In the genomic region with DNA sequence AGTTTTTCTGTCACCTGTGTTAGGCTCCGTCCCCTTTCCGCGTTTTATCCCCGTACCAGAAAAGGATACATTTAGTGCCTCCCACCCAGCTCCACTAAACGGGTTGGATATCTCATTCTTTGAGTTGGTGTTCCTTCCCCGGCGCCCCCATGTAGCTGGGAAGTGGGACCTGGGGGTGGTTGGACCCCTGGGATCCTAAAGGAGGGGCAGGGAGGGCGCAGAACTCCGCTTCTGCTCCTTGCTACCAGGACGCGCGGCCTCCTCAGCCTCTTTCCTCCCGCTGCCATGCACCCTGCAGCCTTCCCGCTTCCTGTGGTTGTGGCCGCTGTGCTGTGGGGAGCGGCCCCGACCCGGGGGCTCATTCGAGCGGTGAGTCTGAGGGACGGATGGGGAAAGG, we compare ENCODE assay signal across 8 cellular contexts. TPM values are rescaled to one million over a fixed set of nuclear protein-coding genes. Genes with fewer than 3 reads are reported as not detected.
A peak's percentile ranks its signal among the peaks of the same experiment; 100 is the strongest.
DNase-seq lines count a peak whose midpoint lies in the region; ATAC-seq, FAIRE-seq and TF ChIP-seq lines count a peak whose summit lies in the region.

No MANE protein-coding gene starts in this region.

- H3K4me3 ChIP-seq in ACC112 (ENCODE audit: low read depth, low read length) (peak overlapping the region; percentile 87), Karpas-422 (ENCODE audit: low read length) (peak overlapping the region; percentile 78), iPS-11a (ENCODE audit: low read depth, low read length) (peak overlapping the region; percentile 95)

- H3K79me2 ChIP-seq in ACC112 (ENCODE audit: control insufficient read depth, insufficient read depth, low read length, unreplicated experiment) (peaks cover 63% of the 10 kb centered on the region), Karpas-422 (ENCODE audit: low read length) (peaks cover 60% of the 10 kb centered on the region)

- FAIRE-seq in D721Med (lab: Jason Lieb, UNC), result no peak

- H3K4me1 Mint-ChIP-seq in activated naive CD4-positive, alpha-beta T cell treated with anti-CD3 and anti-CD28 coated beads, Interleukin-2, amount 10 ng/mL, durations not matched to agents 7 days and 5 days, result peaks cover 66% of the 10 kb centered on the region
- peaks cover 74% of the 10 kb centered on the region for H3K4me1 Mint-ChIP-seq in stimulated activated effector memory CD8-positive, alpha-beta T cell treated with anti-CD3 and anti-CD28 coated beads, Interleukin-12 subunit alpha, Interleukin-12 subunit beta, amount 100 ng/mL, for 72 hours

- H4K20me1 ChIP-seq in Karpas-422 (ENCODE audit: insufficient read depth, low read depth, low read length), result peaks cover 11% of the 10 kb centered on the region; the same call in 1 of the 2 replicates

- peak; percentile 74 for DNase-seq in Karpas-422
- peak; percentile 71 for DNase-seq in activated naive CD4-positive, alpha-beta T cell treated with anti-CD3 and anti-CD28 coated beads, Interleukin-2, amount 10 ng/mL, durations not matched to agents 7 days and 5 days
- DNase-seq in stimulated activated effector memory CD8-positive, alpha-beta T cell treated with anti-CD3 and anti-CD28 coated beads, Interleukin-12 subunit alpha, Interleukin-12 subunit beta, amount 100 ng/mL, for 72 hours (ENCODE audit: low spot score in 2 of 2), result peak in 1 of 2 donors; percentile 77
- DNase-seq in D721Med (ENCODE audit: insufficient read length, low spot score), result no peak
- DNase-seq in GOT3 (lab: John Stamatoyannopoulos, UW), result no peak

- ATAC-seq in stimulated activated effector memory CD8-positive, alpha-beta T cell treated with anti-CD3 and anti-CD28 coated beads, Interleukin-12 subunit alpha, Interleukin-12 subunit beta, amount 100 ng/mL, for 72 hours, result no peak
- no peak for ATAC-seq in GM21360 (IDR thresholded peaks at IDR 0.05; ENCODE audit: unreplicated experiment)

- H3K4me2 ChIP-seq in Karpas-422 (ENCODE audit: low read depth, low read length, poor library complexity, severe bottlenecking), result peak overlapping the region; percentile 94

- peaks cover 4% of the 10 kb centered on the region for H3K27me3 Mint-ChIP-seq in activated naive CD4-positive, alpha-beta T cell treated with anti-CD3 and anti-CD28 coated beads, Interleukin-2, amount 10 ng/mL, durations not matched to agents 7 days and 5 days

- H3K27ac Mint-ChIP-seq in activated naive CD4-positive, alpha-beta T cell treated with anti-CD3 and anti-CD28 coated beads, Interleukin-2, amount 10 ng/mL, durations not matched to agents 7 days and 5 days, result peak overlapping the region; percentile 98
- peak overlapping the region; percentile 99 for H3K27ac Mint-ChIP-seq in stimulated activated effector memory CD8-positive, alpha-beta T cell treated with anti-CD3 and anti-CD28 coated beads, Interleukin-12 subunit alpha, Interleukin-12 subunit beta, amount 100 ng/mL, for 72 hours

- CTCF ChIA-PET in activated naive CD4-positive, alpha-beta T cell treated with anti-CD3 and anti-CD28 coated beads, Interleukin-2, amount 10 ng/mL, durations not matched to agents 7 days and 5 days (lab: Charles Lee), result interaction anchor here (0.6 to 2.6 kb wide), 4 partner anchors 25 to 40 kb away, joined by 3 to 15 read pairs (median 6); partner anchors contain the start of gene SPAG7

- no peaks in the 10 kb centered on the region; the same call in 1 of the 2 replicates for H3K36me3 ChIP-seq in ACC112 (ENCODE audit: insufficient read depth, low read length)
- H3K36me3 ChIP-seq in Karpas-422 (ENCODE audit: insufficient read depth, low read length), result peaks cover 28% of the 10 kb centered on the region

- H3K27ac ChIP-seq in ACC112 (ENCODE audit: low read depth, low read length) (peak overlapping the region; percentile 89), Karpas-422 (ENCODE audit: low read length) (peak overlapping the region; percentile 91)

- H2AFZ ChIP-seq in ACC112 (ENCODE audit: low read length, unreplicated experiment) (peak overlapping the region; percentile 18), Karpas-422 (ENCODE audit: low read length) (no peak overlapping the region)

- H3K9me3 Mint-ChIP-seq in activated naive CD4-positive, alpha-beta T cell treated with anti-CD3 and anti-CD28 coated beads, Interleukin-2, amount 10 ng/mL, durations not matched to agents 7 days and 5 days, result no peaks in the 10 kb centered on the region
- no peaks in the 10 kb centered on the region for H3K9me3 Mint-ChIP-seq in stimulated activated effector memory CD8-positive, alpha-beta T cell treated with anti-CD3 and anti-CD28 coated beads, Interleukin-12 subunit alpha, Interleukin-12 subunit beta, amount 100 ng/mL, for 72 hours

- H3K4me3 Mint-ChIP-seq in activated naive CD4-positive, alpha-beta T cell treated with anti-CD3 and anti-CD28 coated beads, Interleukin-2, amount 10 ng/mL, durations not matched to agents 7 days and 5 days, result peak overlapping the region; percentile 92
- H3K4me3 Mint-ChIP-seq in stimulated activated effector memory CD8-positive, alpha-beta T cell treated with anti-CD3 and anti-CD28 coated beads, Interleukin-12 subunit alpha, Interleukin-12 subunit beta, amount 100 ng/mL, for 72 hours, result peak overlapping the region; percentile 93

- peak overlapping the region; percentile 95 for H3K9ac ChIP-seq in Karpas-422 (ENCODE audit: low read length)

- no peak for TF ChIP-seq CTCF in D721Med (IDR thresholded peaks at IDR 0.05; ENCODE audit: insufficient read depth, missing control alignments)

- H3K36me3 Mint-ChIP-seq in activated naive CD4-positive, alpha-beta T cell treated with anti-CD3 and anti-CD28 coated beads, Interleukin-2, amount 10 ng/mL, durations not matched to agents 7 days and 5 days, result peaks cover 79% of the 10 kb centered on the region
- H3K36me3 Mint-ChIP-seq in stimulated activated effector memory CD8-positive, alpha-beta T cell treated with anti-CD3 and anti-CD28 coated beads, Interleukin-12 subunit alpha, Interleukin-12 subunit beta, amount 100 ng/mL, for 72 hours, result peaks cover 81% of the 10 kb centered on the region

- H3K9me2 ChIP-seq in Karpas-422 (replicated peaks; ENCODE audit: insufficient read depth, low read length), result no peaks in the 10 kb centered on the region

- peaks cover 46% of the 10 kb centered on the region for H3K4me1 ChIP-seq in ACC112 (ENCODE audit: control insufficient read depth, insufficient read depth, low read length, unreplicated experiment)
- H3K4me1 ChIP-seq in Karpas-422 (ENCODE audit: low read length), result peaks cover 53% of the 10 kb centered on the region

- no peaks in the 10 kb centered on the region for H3K9me3 ChIP-seq in Karpas-422 (ENCODE audit: low read length)

- no peaks in the 10 kb centered on the region for H3K27me3 ChIP-seq in ACC112 (ENCODE audit: insufficient read depth, low read length)
- H3K27me3 ChIP-seq in Karpas-422 (ENCODE audit: low read length), result no peaks in the 10 kb centered on the region

RNA-seq across cellular contexts. Expression of gene RNF167, which starts 0.6 kb away (rescaled TPM):
- total RNA-seq in Karpas-422 (2014; rRNA removed; shearing (Covaris generic); ENCODE audit: low replicate concordance), result 49.9 and 50.5 TPM in 2 replicates

RNA-seq across cellular contexts. Expression of gene SLC25A11, which starts 0.8 kb away (rescaled TPM):
- 79.0 and 79.1 TPM in 2 replicates for total RNA-seq in Karpas-422 (2014; rRNA removed; shearing (Covaris generic); ENCODE audit: low replicate concordance)

RNA-seq across cellular contexts. Expression of gene PFN1, which starts 7.7 kb away (rescaled TPM):
- total RNA-seq in Karpas-422 (2014; rRNA removed; shearing (Covaris generic); ENCODE audit: low replicate concordance), result 748 and 1,567 TPM in 2 replicates

RNA-seq across cellular contexts. Expression of gene GP1BA, which starts 8.5 kb away (rescaled TPM):
- not detected in 2 replicates for total RNA-seq in Karpas-422 (2014; rRNA removed; shearing (Covaris generic); ENCODE audit: low replicate concordance)

RNA-seq across cellular contexts. Expression of gene ENO3, which starts 10.3 kb away (rescaled TPM):
- 31.1 and 31.6 TPM in 2 replicates for total RNA-seq in Karpas-422 (2014; rRNA removed; shearing (Covaris generic); ENCODE audit: low replicate concordance)

Comparison
In these comparisons a context has a peak if more than half of its experiments do, and no peak if none do; other contexts are left out.
1. DNase-seq: peak in Karpas-422 (single experiment) and activated naive CD4-positive, alpha-beta T cell treated with anti-CD3 and anti-CD28 coated beads, Interleukin-2, amount 10 ng/mL, durations not matched to agents 7 days and 5 days (single experiment); none in D721Med (single experiment) and GOT3 (single experiment).
2. Peak in every context shown above with its lines, with median percentiles within 50 percentile points of each other: H3K4me3 ChIP-seq.